ENCODE assay signal across 17 cellular contexts in genomic region chr9:135151905-135152304, GRCh38.
DNase-seq lines count a peak whose midpoint lies in the region; ATAC-seq, FAIRE-seq and TF ChIP-seq lines count a peak whose summit lies in the region.
"Had no signal": no experiment of that assay in that cellular context is flagged by ENCODE, and none has a peak within 500 bp of the region (broad histone marks: within the 10 kb centered on the region; RNA-seq: fewer than 3 reads in every experiment).

No MANE protein-coding gene starts in this region.

- H2AFZ ChIP-seq in H9 (ENCODE audit: low read length) (no peak overlapping the region), H1 (ENCODE audit: low read length) (no peak overlapping the region), osteoblast (ENCODE audit: low read length) (no peak overlapping the region)

- peaks cover 2 to 7% (median 4%) of the 10 kb centered on the region in 3 experiments; a peak in 6 of 7 replicates for H3K36me3 Mint-ChIP-seq in H9 (ENCODE audit: insufficient read depth in 1 of 3, low read depth in 3 of 3)
- no peaks in the 10 kb centered on the region for H3K36me3 Mint-ChIP-seq in activated T-cell treated with anti-CD3 and anti-CD28 coated beads, Interleukin-2, amount 50 U/mL, for 24 hours (ENCODE audit: low read depth)
- no peaks in the 10 kb centered on the region for H3K36me3 Mint-ChIP-seq in T-helper 2 cell treated with Interferon-gamma antibody and Interleukin-4, amounts not matched to agents 5 μg/mL and 100 μg/mL, for 36 hours (ENCODE audit: low read depth)
- H3K36me3 Mint-ChIP-seq: CD8-positive, alpha-beta T cell; IgD-negative memory B cell had no signal

- FAIRE-seq in H1 (lab: Jason Lieb, UNC) = no peak
- FAIRE-seq: HepG2, HTR-8/SVneo had no signal

- no peak overlapping the region for H2BK120ac ChIP-seq in H9 (ENCODE audit: low read depth, low read length, poor library complexity, severe bottlenecking)
- no peak overlapping the region for H2BK120ac ChIP-seq in H1 (replicated peaks; ENCODE audit: low read depth, low read length)
- no peak overlapping the region for H2BK120ac ChIP-seq in mesendoderm (ENCODE audit: low read depth, low read length)

- no peak overlapping the region for H2BK20ac ChIP-seq in H9 (ENCODE audit: low read depth, low read length, poor library complexity, severe bottlenecking)
- peak overlapping the region; percentile 80; the same call in 1 of the 2 replicates for H2BK20ac ChIP-seq in H1 (ENCODE audit: low read length)

- no peak overlapping the region for H4K8ac ChIP-seq in H9 (replicated peaks; ENCODE audit: insufficient read length, low read depth, low read length)
- H4K8ac ChIP-seq in H1 (ENCODE audit: extremely low read depth, insufficient read depth, low read length) = no peak overlapping the region
- H4K8ac ChIP-seq in mesendoderm (ENCODE audit: low read depth, low read length) = no peak overlapping the region

- no CpG with 5 or more reads among the region's 2 CpGs for WGBS in H9 (ENCODE audit: extremely low coverage, insufficient read length, low lambda C conversion rate)
- WGBS in H1 (ENCODE audit: extremely low coverage in 1 of 2, insufficient coverage in 1 of 2, insufficient read length in 1 of 2, insufficient replicate concordance in 2 of 2, low coverage in 1 of 2, low lambda C conversion rate in 2 of 2, missing lambda C conversion rate in 1 of 2), 2 experiments = 77% methylated on average over 2 of the region's 2 CpGs; no CpG with 5 or more reads in 1 of the 2 experiments
- WGBS in mesendoderm (ENCODE audit: extremely low coverage, insufficient coverage, low lambda C conversion rate) = no CpG with 5 or more reads among the region's 2 CpGs

- H3K4me1 Mint-ChIP-seq in H9 = peaks cover 16% of the 10 kb centered on the region in 2 experiments
- H3K4me1 Mint-ChIP-seq in activated T-cell treated with anti-CD3 and anti-CD28 coated beads, Interleukin-2, amount 50 U/mL, for 24 hours (ENCODE audit: low read depth) = no peaks in the 10 kb centered on the region
- H3K4me1 Mint-ChIP-seq in T-helper 2 cell treated with Interferon-gamma antibody and Interleukin-4, amounts not matched to agents 5 μg/mL and 100 μg/mL, for 36 hours (ENCODE audit: low read depth) = no peaks in the 10 kb centered on the region
- H3K4me1 Mint-ChIP-seq: B cell, IgD-negative memory B cell had no signal

- H3K18ac ChIP-seq in H9 (ENCODE audit: insufficient read length, low read depth, low read length) = peak overlapping the region; percentile 27
- H3K18ac ChIP-seq in H1 (ENCODE audit: extremely low read depth, low read length) = peak overlapping the region; percentile 48; the same call in 1 of the 2 replicates
- no peak overlapping the region for H3K18ac ChIP-seq in mesendoderm (ENCODE audit: low read length)

- H3K14ac ChIP-seq in H9 (ENCODE audit: insufficient read depth, low read length) (no peak overlapping the region; the same call in 1 of the 2 replicates), H1 (ENCODE audit: insufficient read length) (no peak overlapping the region)

- H3K56ac ChIP-seq in H9 (ENCODE audit: insufficient read length, low read depth, low read length) = no peak overlapping the region
- H3K56ac ChIP-seq in H1 (replicated peaks; ENCODE audit: insufficient read length, low read depth, low read length) = no peak overlapping the region
- no peak overlapping the region for H3K56ac ChIP-seq in mesendoderm (ENCODE audit: low read length)

- H3K27me3 ChIP-seq in H9 (ENCODE audit: insufficient read depth, low read length) (no peaks in the 10 kb centered on the region), H1 (replicated peaks in 1 of 4; ENCODE audit: control insufficient read depth in 3 of 4, extremely low read depth in 1 of 4, insufficient read depth in 3 of 4, low read length in 3 of 4) (no peaks in the 10 kb centered on the region; a peak in 2 of 7 replicates), mesendoderm (ENCODE audit: insufficient read depth, low read length, poor library complexity) (no peaks in the 10 kb centered on the region), osteoblast (ENCODE audit: insufficient read depth, low read length) (no peaks in the 10 kb centered on the region)
- H3K27me3 ChIP-seq: BLaER1 treated with 17β-estradiol and CSF1 and Interleukin-3, amounts not matched to agents 10 nM and 100 nM had no signal

- H3K27ac ChIP-seq in H9 (ENCODE audit: insufficient read length, low read depth, low read length) (no peak overlapping the region), H1 (ENCODE audit: low read depth, low read length) (no peak overlapping the region), mesendoderm (ENCODE audit: low read depth, low read length) (no peak overlapping the region), osteoblast (ENCODE audit: low read depth, low read length) (no peak overlapping the region)
- H3K27ac ChIP-seq: BLaER1 treated with 17β-estradiol and CSF1 and Interleukin-3, amounts not matched to agents 10 nM and 100 nM had no signal

- H2BK5ac ChIP-seq in H9 (ENCODE audit: insufficient read length, low read length) (no peak overlapping the region), H1 (ENCODE audit: low read depth, low read length) (peak overlapping the region; percentile 35; the same call in 1 of the 2 replicates), mesendoderm (ENCODE audit: low read length) (peak overlapping the region; percentile 31)

- H2AK5ac ChIP-seq in H9 (ENCODE audit: insufficient read length, low read length) (no peak overlapping the region), H1 (ENCODE audit: low read depth, low read length) (no peak overlapping the region), mesendoderm (ENCODE audit: low read length) (no peak overlapping the region)

- no peak overlapping the region for H2BK15ac ChIP-seq in H9 (ENCODE audit: low read depth, low read length)
- 0 out of 2 replicates have a peak overlapping the region, but pooled peaks have one; percentile 40 for H2BK15ac ChIP-seq in H1 (ENCODE audit: low read length)
- no peak overlapping the region for H2BK15ac ChIP-seq in mesendoderm (replicated peaks; ENCODE audit: low read depth)

- H3K9me3 ChIP-seq in H9 (ENCODE audit: control insufficient read depth, low read depth, low read length) (no peaks in the 10 kb centered on the region), H1 (ENCODE audit: insufficient read depth in 2 of 2, low read depth in 1 of 2, low read length in 1 of 2) (peaks cover 0 to 9% of the 10 kb centered on the region in 2 experiments; a peak in 1 of 4 replicates), osteoblast (ENCODE audit: low read depth, low read length) (no peaks in the 10 kb centered on the region)
- H3K9me3 ChIP-seq: HAP-1 had no signal

- H3K79me2 ChIP-seq in H9 (ENCODE audit: insufficient read depth, low read length) (no peaks in the 10 kb centered on the region), H1 (ENCODE audit: control insufficient read depth in 1 of 2, insufficient read depth in 2 of 2, low read length in 2 of 2) (no peaks in the 10 kb centered on the region), mesendoderm (ENCODE audit: control insufficient read depth, insufficient read depth, low read length) (no peaks in the 10 kb centered on the region), osteoblast (ENCODE audit: insufficient read depth, low read length) (no peaks in the 10 kb centered on the region)

- CTCF ChIA-PET in H1 (lab: Charles Lee; ENCODE audit: partially characterized antibody) = interaction anchor here (1.1 to 3.9 kb wide), 8 partner anchors 10 to 263 kb away, joined by 3 to 13 read pairs (median 4); no protein-coding TSS in a partner anchor

- TF ChIP-seq POLR2A in H1 (IDR thresholded peaks at IDR 0.05; ENCODE audit: control extremely low read depth in 1 of 2, low read depth in 2 of 2, low read length in 2 of 2) = no peak

- no peak for TF ChIP-seq RAD21 in H1 (IDR thresholded peaks at IDR 0.05 in 1 of 2, conservative IDR thresholded peaks at IDR 0.05 in 1 of 2; ENCODE audit: low read depth in 2 of 2, low read length in 2 of 2)

- no peak overlapping the region for H3T11ph ChIP-seq in H9 (ENCODE audit: low read length)

- no peak for ATAC-seq in GM18873 (IDR thresholded peaks at IDR 0.05; ENCODE audit: low FRiP score, unreplicated experiment)
- ATAC-seq: CD8-positive, alpha-beta T cell had no signal

- H3K27ac Mint-ChIP-seq in H9 = no peak overlapping the region; a peak in 1 of 7 replicates
- H3K27ac Mint-ChIP-seq in activated T-cell treated with anti-CD3 and anti-CD28 coated beads, Interleukin-2, amount 50 U/mL, for 24 hours = no peak overlapping the region
- H3K27ac Mint-ChIP-seq in T-helper 2 cell treated with Interferon-gamma antibody and Interleukin-4, amounts not matched to agents 5 μg/mL and 100 μg/mL, for 36 hours = no peak overlapping the region
- H3K27ac Mint-ChIP-seq: B cell; CD8-positive, alpha-beta T cell; IgD-negative memory B cell had no signal

- TF ChIP-seq EP300 in H1 (IDR thresholded peaks at IDR 0.05; ENCODE audit: borderline replicate concordance in 1 of 2, low read depth in 2 of 2, low read length in 2 of 2) = no peak

- H3K4me3 ChIP-seq in H1 (ENCODE audit: extremely low read depth in 1 of 4, insufficient read depth in 2 of 4, low read depth in 3 of 4, low read length in 4 of 4) (no peak overlapping the region), mesendoderm (ENCODE audit: low read length) (no peak overlapping the region), osteoblast (ENCODE audit: insufficient read depth, low read length) (no peak overlapping the region)
- H3K4me3 ChIP-seq: BLaER1 treated with 17β-estradiol and CSF1 and Interleukin-3, amounts not matched to agents 10 nM and 100 nM; HAP-1 had no signal

- POLR2A ChIA-PET in H1 (lab: Charles Lee; ENCODE audit: partially characterized antibody) = interaction anchor here (1.4 kb wide), 1 partner anchor 18 kb away, joined by 3 read pairs; no protein-coding TSS in a partner anchor

- H4K91ac ChIP-seq in H9 (ENCODE audit: insufficient read length, low read depth, low read length) (no peak overlapping the region), H1 (replicated peaks; ENCODE audit: insufficient read length, low read length) (no peak overlapping the region)

- no peaks in the 10 kb centered on the region for H3K4me1 ChIP-seq in H9 (ENCODE audit: insufficient read depth, low read length)
- H3K4me1 ChIP-seq in H1 (replicated peaks in 1 of 4; ENCODE audit: control insufficient read depth in 3 of 4, insufficient read depth in 4 of 4, low read length in 3 of 4) = peaks cover 0 to 12% (median 7%) of the 10 kb centered on the region in 4 experiments; a peak in 5 of 7 replicates
- peaks cover 9% of the 10 kb centered on the region for H3K4me1 ChIP-seq in mesendoderm (ENCODE audit: control insufficient read depth, low read depth, low read length)
- no peaks in the 10 kb centered on the region for H3K4me1 ChIP-seq in osteoblast (ENCODE audit: insufficient read depth, low read length)
- H3K4me1 ChIP-seq: BLaER1 treated with 17β-estradiol and CSF1 and Interleukin-3, amounts not matched to agents 10 nM and 100 nM; HAP-1 had no signal

- H3K23me2 ChIP-seq in H9 (ENCODE audit: insufficient read length, low read depth, low read length, poor library complexity, severe bottlenecking) = no peaks in the 10 kb centered on the region
- no peaks in the 10 kb centered on the region for H3K23me2 ChIP-seq in H1 (ENCODE audit: low read depth, low read length)

- no peak for DNase-seq in H9
- DNase-seq in H1 (ENCODE audit: low read depth in 1 of 2, low spot score in 2 of 2) = no peak
- DNase-seq in mesendoderm = peak; percentile 54
- peak; percentile 78 for DNase-seq in osteoblast (ENCODE audit: insufficient read length, low spot score, missing footprints)
- DNase-seq in activated T-cell treated with anti-CD3 and anti-CD28 coated beads, Interleukin-2, amount 50 U/mL, for 24 hours = no peak
- no peak for DNase-seq in T-helper 2 cell treated with Interferon-gamma antibody and Interleukin-4, amounts not matched to agents 5 μg/mL and 100 μg/mL, for 36 hours (ENCODE audit: low spot score)
- DNase-seq: CD8-positive, alpha-beta T cell; DMS79 treated with DMSO at 0.1 percent for 48 hours; GF-D8; GOT3 had no signal

- H4K20me1 ChIP-seq in H9 (ENCODE audit: control insufficient read depth, insufficient read depth, insufficient read length) (no peaks in the 10 kb centered on the region), H1 (replicated peaks in 1 of 2; ENCODE audit: control insufficient read depth in 1 of 2, insufficient read depth in 2 of 2, low read length in 2 of 2) (no peaks in the 10 kb centered on the region), osteoblast (ENCODE audit: insufficient read depth, low read length) (no peaks in the 10 kb centered on the region)

- H2BK12ac ChIP-seq in H9 (ENCODE audit: insufficient read length, low read depth, low read length) = peak overlapping the region; percentile 46
- H2BK12ac ChIP-seq in H1 (ENCODE audit: low read depth, low read length) = no peak overlapping the region

- H3K4ac ChIP-seq in H9 (ENCODE audit: low read depth, low read length) (no peak overlapping the region), H1 (replicated peaks; ENCODE audit: insufficient read length, low read depth, low read length) (no peak overlapping the region), mesendoderm (ENCODE audit: low read depth, low read length) (no peak overlapping the region)

- H3K27me3 Mint-ChIP-seq in H9 (ENCODE audit: low read depth) = peaks cover 32% of the 10 kb centered on the region
- peaks cover 9% of the 10 kb centered on the region for H3K27me3 Mint-ChIP-seq in activated T-cell treated with anti-CD3 and anti-CD28 coated beads, Interleukin-2, amount 50 U/mL, for 24 hours
- no peaks in the 10 kb centered on the region for H3K27me3 Mint-ChIP-seq in T-helper 2 cell treated with Interferon-gamma antibody and Interleukin-4, amounts not matched to agents 5 μg/mL and 100 μg/mL, for 36 hours (ENCODE audit: low read depth)

- no peak overlapping the region for H3K4me2 ChIP-seq in H9 (ENCODE audit: insufficient read depth, insufficient read length, low read length)
- no peak overlapping the region for H3K4me2 ChIP-seq in H1 (ENCODE audit: insufficient read depth in 1 of 2, low read depth in 2 of 2, low read length in 2 of 2)
- no peak overlapping the region for H3K4me2 ChIP-seq in mesendoderm (ENCODE audit: low read length)
- H3K4me2 ChIP-seq in osteoblast (ENCODE audit: insufficient read depth, low read length) = no peak overlapping the region
- H3K4me2 ChIP-seq: BLaER1 treated with 17β-estradiol and CSF1 and Interleukin-3, amounts not matched to agents 10 nM and 100 nM had no signal

- no peak for TF ChIP-seq CTCF in H9 (conservative IDR thresholded peaks at IDR 0.05)
- no peak for TF ChIP-seq CTCF in H1 (IDR thresholded peaks at IDR 0.05; ENCODE audit: control extremely low read depth in 1 of 3, insufficient read depth in 1 of 3, low read depth in 1 of 3, low read length in 3 of 3)
- TF ChIP-seq CTCF in osteoblast (IDR thresholded peaks at IDR 0.05; ENCODE audit: extremely low read depth, low read depth, low read length) = no peak

- no peaks in the 10 kb centered on the region for H3K79me1 ChIP-seq in H9 (ENCODE audit: insufficient read depth, low read depth, low read length, poor library complexity, severe bottlenecking)
- 0 out of 2 replicates have a peak, but pooled peaks cover 2% of the 10 kb centered on the region for H3K79me1 ChIP-seq in H1 (ENCODE audit: low read depth, low read length)
- H3K79me1 ChIP-seq in mesendoderm (ENCODE audit: low read length) = no peaks in the 10 kb centered on the region

- peaks cover 13 to 15% of the 10 kb centered on the region in 2 experiments for H3K9me3 Mint-ChIP-seq in H9
- peaks cover 7% of the 10 kb centered on the region for H3K9me3 Mint-ChIP-seq in activated T-cell treated with anti-CD3 and anti-CD28 coated beads, Interleukin-2, amount 50 U/mL, for 24 hours
- no peaks in the 10 kb centered on the region for H3K9me3 Mint-ChIP-seq in T-helper 2 cell treated with Interferon-gamma antibody and Interleukin-4, amounts not matched to agents 5 μg/mL and 100 μg/mL, for 36 hours

- H4K5ac ChIP-seq in H9 (ENCODE audit: insufficient read length, low read depth, low read length) (no peak overlapping the region), H1 (ENCODE audit: insufficient read length, low read depth, low read length) (no peak overlapping the region), mesendoderm (ENCODE audit: low read length) (no peak overlapping the region)

- H3K36me3 ChIP-seq in H1 (ENCODE audit: control insufficient read depth in 2 of 4, insufficient read depth in 4 of 4, low read length in 3 of 4) (no peaks in the 10 kb centered on the region), mesendoderm (ENCODE audit: control insufficient read depth, insufficient read depth, low read length) (no peaks in the 10 kb centered on the region), osteoblast (ENCODE audit: insufficient read depth, low read length) (no peaks in the 10 kb centered on the region)
- H3K36me3 ChIP-seq: BLaER1 treated with 17β-estradiol and CSF1 and Interleukin-3, amounts not matched to agents 10 nM and 100 nM; HAP-1 had no signal

- H3K23ac ChIP-seq in H9 (ENCODE audit: insufficient read length, low read depth, low read length) = no peak overlapping the region
- H3K23ac ChIP-seq in H1 (ENCODE audit: insufficient read length) = no peak overlapping the region
- H3K23ac ChIP-seq in mesendoderm (ENCODE audit: low read length) = no peak overlapping the region

- H3K9ac ChIP-seq in H9 (ENCODE audit: extremely low read depth, insufficient read length, low read length) (no peak overlapping the region), H1 (replicated peaks in 1 of 4; ENCODE audit: extremely low read depth in 1 of 4, low read depth in 3 of 4, low read length in 3 of 4) (no peak overlapping the region), mesendoderm (ENCODE audit: low read length) (no peak overlapping the region)
- H3K9ac ChIP-seq: BLaER1 treated with 17β-estradiol and CSF1 and Interleukin-3, amounts not matched to agents 10 nM and 100 nM had no signal

- H3K4me3 Mint-ChIP-seq in H9 = no peak overlapping the region
- no peak overlapping the region for H3K4me3 Mint-ChIP-seq in activated T-cell treated with anti-CD3 and anti-CD28 coated beads, Interleukin-2, amount 50 U/mL, for 24 hours
- H3K4me3 Mint-ChIP-seq in T-helper 2 cell treated with Interferon-gamma antibody and Interleukin-4, amounts not matched to agents 5 μg/mL and 100 μg/mL, for 36 hours = no peak overlapping the region
- H3K4me3 Mint-ChIP-seq: B cell; CD8-positive, alpha-beta T cell; IgD-negative memory B cell had no signal

Comparison
In these comparisons a context has a peak if more than half of its experiments do, and no peak if none do; other contexts are left out.
1. DNase-seq: peak in mesendoderm (single experiment) and osteoblast (single experiment); none in H9 (single experiment), H1 (0 of 2), activated T-cell treated with anti-CD3 and anti-CD28 coated beads, Interleukin-2, amount 50 U/mL, for 24 hours (single experiment) and T-helper 2 cell treated with Interferon-gamma antibody and Interleukin-4, amounts not matched to agents 5 μg/mL and 100 μg/mL, for 36 hours (single experiment).